ENCODE assay signal across 8 cellular contexts in genomic region chr18:34287825-34288224, GRCh38.
"Had no signal": no experiment of that assay in that cellular context is flagged by ENCODE, and none has a peak within 500 bp of the region (broad histone marks: within the 10 kb centered on the region; RNA-seq: fewer than 3 reads in every experiment).

No MANE protein-coding gene starts in this region.

- H3K36me3 ChIP-seq: HAP-1 had no signal

- H2AFZ ChIP-seq: GM23248 had no signal

- H3K27ac ChIP-seq: GM23248, HL-60 had no signal

- H3K9ac ChIP-seq: GM23248 had no signal

- ATAC-seq: HCT116, HepG2 had no signal

- DNase-seq: GM23248, GOT3, H7, KBM-7 had no signal

- H3K4me1 ChIP-seq: HAP-1 had no signal

- H3K4me3 ChIP-seq: GM23248, HAP-1 had no signal

- H3K9me3 ChIP-seq: HAP-1 had no signal
